24 cellular contexts compared by ENCODE assay signal in genomic region chr6:17808609-17809008, GRCh38.
"Had no signal": no experiment of that assay in that cellular context is flagged by ENCODE, and none has a peak within 500 bp of the region (broad histone marks: within the 10 kb centered on the region; RNA-seq: fewer than 3 reads in every experiment).

No MANE protein-coding gene starts in this region.

- H3K27ac Mint-ChIP-seq: activated CD4-positive, alpha-beta memory T cell treated with anti-CD3 and anti-CD28 coated beads, Interleukin-2, amount 10 ng/mL, durations not matched to agents 7 days and 5 days; activated naive CD4-positive, alpha-beta T cell treated with anti-CD3 and anti-CD28 coated beads, Interleukin-2, amount 10 ng/mL, durations not matched to agents 7 days and 5 days; activated naive CD8-positive, alpha-beta T cell treated with anti-CD3 and anti-CD28 coated beads for 36 hours; activated T-helper 17 cell treated with anti-CD3 and anti-CD28 coated beads, Interleukin-2, amount 50 U/mL, for 72 hours had no signal

- H3K4me3 Mint-ChIP-seq: activated CD4-positive, alpha-beta memory T cell treated with anti-CD3 and anti-CD28 coated beads, Interleukin-2, amount 10 ng/mL, durations not matched to agents 7 days and 5 days; activated naive CD4-positive, alpha-beta T cell treated with anti-CD3 and anti-CD28 coated beads, Interleukin-2, amount 10 ng/mL, durations not matched to agents 7 days and 5 days; activated naive CD8-positive, alpha-beta T cell treated with anti-CD3 and anti-CD28 coated beads for 36 hours; activated T-helper 17 cell treated with anti-CD3 and anti-CD28 coated beads, Interleukin-2, amount 50 U/mL, for 72 hours had no signal

- H3K9me3 Mint-ChIP-seq: activated CD4-positive, alpha-beta memory T cell treated with anti-CD3 and anti-CD28 coated beads, Interleukin-2, amount 10 ng/mL, durations not matched to agents 7 days and 5 days; activated naive CD4-positive, alpha-beta T cell treated with anti-CD3 and anti-CD28 coated beads, Interleukin-2, amount 10 ng/mL, durations not matched to agents 7 days and 5 days; activated T-helper 17 cell treated with anti-CD3 and anti-CD28 coated beads, Interleukin-2, amount 50 U/mL, for 72 hours had no signal

- DNase-seq: activated CD4-positive, alpha-beta memory T cell treated with anti-CD3 and anti-CD28 coated beads, Interleukin-2, amount 10 ng/mL, durations not matched to agents 7 days and 5 days; activated CD4-positive, alpha-beta T cell treated with anti-CD3 and anti-CD28 coated beads, Interleukin-2, amount 50 U/mL, for 1 hour; activated CD4-positive, CD25-positive, alpha-beta regulatory T cell; activated gamma-delta T cell treated with Interleukin-2 at 50 U/mL for 16 hours; activated naive CD4-positive, alpha-beta T cell treated with anti-CD3 and anti-CD28 coated beads, Interleukin-2, amount 10 ng/mL, durations not matched to agents 7 days and 5 days; activated naive CD8-positive, alpha-beta T cell treated with anti-CD3 and anti-CD28 coated beads for 36 hours; activated T-cell treated with anti-CD3 and anti-CD28 coated beads for 4 hours; activated T-cell treated with anti-CD3 and anti-CD28 coated beads, Interleukin-2, amount 50 U/mL, for 48 hours; adrenal gland; anterior cingulate cortex; cerebellar nuclear complex; Kasumi-1; KBM-7; NCI-H1105 treated with DMSO at 0.1 percent for 48 hours; NCI-H1930; NCI-H2171; NCI-H2227 treated with DMSO at 0.1 percent for 48 hours; NCI-H446 treated with DMSO at 0.1 percent for 48 hours; NCI-H526; NCI-H774; NK-92 treated with Interleukin-12 subunit alpha and Interleukin-12 subunit beta, amount 100 ng/mL, for 24 hours; SHP77; T-helper 1 cell had no signal

- H3K4me1 Mint-ChIP-seq: activated naive CD4-positive, alpha-beta T cell treated with anti-CD3 and anti-CD28 coated beads, Interleukin-2, amount 10 ng/mL, durations not matched to agents 7 days and 5 days; activated T-helper 17 cell treated with anti-CD3 and anti-CD28 coated beads, Interleukin-2, amount 50 U/mL, for 72 hours had no signal

- H3K36me3 Mint-ChIP-seq: activated naive CD4-positive, alpha-beta T cell treated with anti-CD3 and anti-CD28 coated beads, Interleukin-2, amount 10 ng/mL, durations not matched to agents 7 days and 5 days had no signal
